Comparison of ENCODE assay signal across 16 cellular contexts in the genomic region with DNA sequence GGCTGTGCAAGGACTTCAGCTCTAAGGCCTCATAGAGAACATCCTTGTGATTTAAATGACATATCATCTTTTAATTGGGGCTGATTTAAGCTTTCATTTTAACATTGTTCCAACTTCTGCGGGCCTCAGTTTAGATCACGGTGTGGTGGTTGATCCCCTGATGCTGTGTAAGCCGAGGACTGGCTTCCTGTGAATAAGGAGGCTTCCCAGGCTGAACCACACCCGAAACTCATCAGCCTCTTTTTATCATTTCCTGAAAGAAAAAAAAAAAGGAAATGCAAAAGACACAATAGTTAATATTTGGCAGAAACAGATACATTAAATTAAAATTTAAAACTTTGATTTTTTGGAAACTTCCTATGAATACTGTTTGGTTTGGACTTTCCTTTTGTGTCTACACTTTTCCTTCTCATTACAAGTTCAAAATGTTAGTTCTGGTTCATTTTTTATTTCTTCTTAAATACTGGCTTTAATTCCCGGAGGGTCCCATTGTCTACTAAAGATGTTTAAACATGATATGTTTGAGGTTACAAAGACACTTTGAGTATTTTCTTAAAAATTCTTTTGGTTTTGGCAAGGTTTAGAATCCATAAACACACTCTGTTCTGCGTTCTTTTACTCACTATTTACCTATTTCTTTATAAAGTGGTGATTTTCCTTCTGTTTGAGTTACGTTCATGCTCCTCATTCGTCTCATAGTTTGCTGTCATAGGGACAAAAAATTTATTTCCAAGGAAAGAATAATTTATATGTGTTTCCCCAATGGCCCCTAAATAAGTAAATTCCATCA.
"Had no signal": no experiment of that assay in that cellular context is flagged by ENCODE, and none has a peak within 500 bp of the region (broad histone marks: within the 10 kb centered on the region; RNA-seq: fewer than 3 reads in every experiment).

No MANE protein-coding gene starts in this region.

- ATAC-seq: activated CD4-positive, CD25-positive, alpha-beta regulatory T cell treated with anti-CD3 and anti-CD28 coated beads, Interleukin-2, amount 50 U/mL, for 24 hours; activated T-cell treated with anti-CD3 and anti-CD28 coated beads, Interleukin-2, amount 50 U/mL, for 4 hours; effector memory CD8-positive, alpha-beta T cell; left lobe of liver; naive thymus-derived CD4-positive, alpha-beta T cell; psoas muscle; stimulated activated naive CD8-positive, alpha-beta T cell treated with anti-CD3 and anti-CD28 coated beads, Interleukin-15, amount 100 ng/mL, for 72 hours had no signal

- DNase-seq: activated gamma-delta T cell treated with Interleukin-2 at 50 U/mL for 16 hours; activated naive CD8-positive, alpha-beta T cell treated with anti-CD3 and anti-CD28 coated beads for 36 hours; activated T-cell treated with anti-CD3 and anti-CD28 coated beads, Interleukin-2, amount 50 U/mL, for 4 hours; aorta; effector memory CD8-positive, alpha-beta T cell; erythroblast; head of caudate nucleus; naive thymus-derived CD4-positive, alpha-beta T cell; psoas muscle; right lobe of liver; stimulated activated CD4-positive, alpha-beta T cell treated with anti-CD3 and anti-CD28 coated beads, Interleukin-4, amount 100 ng/mL, for 24 hours; stimulated activated naive CD8-positive, alpha-beta T cell treated with anti-CD3 and anti-CD28 coated beads, Interleukin-15, amount 100 ng/mL, for 72 hours; testis had no signal

- H3K36me3 ChIP-seq: right lobe of liver had no signal

- FAIRE-seq: islet of Langerhans had no signal

- H3K4me1 ChIP-seq: psoas muscle, right lobe of liver, testis had no signal

- H3K27me3 ChIP-seq: right lobe of liver, testis had no signal

- H3K27ac ChIP-seq: psoas muscle, right lobe of liver, testis had no signal

- H3K4me3 ChIP-seq: psoas muscle, right lobe of liver, testis had no signal

- H3K9me3 ChIP-seq: right lobe of liver, testis had no signal
